ENCODE assay signal across 8 cellular contexts in genomic region chr3:120284702-120285507, GRCh38. TPM values are rescaled to one million over a fixed set of nuclear protein-coding genes. Genes with fewer than 3 reads are reported as not detected.
DNase-seq lines count a peak whose midpoint lies in the region; ATAC-seq and TF ChIP-seq lines count a peak whose summit lies in the region.

Gene GPR156, minus strand, starts transcription at chr3:120285222. Its CDS starts 41,124 bp downstream, at chr3:120244098.

- H3K36me3 ChIP-seq in BE2C (no peaks in the 10 kb centered on the region), IMR-90 (ENCODE audit: control insufficient read depth, insufficient read depth, low read length) (no peaks in the 10 kb centered on the region)

- H3K4me3 Mint-ChIP-seq in mesothelial cell of epicardium: peak within 1 kb of the TSS; percentile 71

- H4K20me1 ChIP-seq in IMR-90 (ENCODE audit: insufficient read depth, low read length): no peaks in the 10 kb centered on the region

- H3K9me3 ChIP-seq in BE2C: peaks cover 4% of the 10 kb centered on the region
- H3K9me3 ChIP-seq in IMR-90 (ENCODE audit: control insufficient read depth, insufficient read depth, low read length): no peaks in the 10 kb centered on the region

- peak within 1 kb of the TSS in 1 of 2 experiments; percentile 28; a peak in 1 of 4 replicates for H4K8ac ChIP-seq in IMR-90 (ENCODE audit: low read depth in 2 of 2, low read length in 2 of 2)

- CTCF ChIA-PET in IMR-90 (lab: Yijun Ruan, JAX): no interaction called here

- H2BK5ac ChIP-seq in IMR-90 (ENCODE audit: low read depth, low read length, poor library complexity, severe bottlenecking): no peak within 1 kb of the TSS

- no peak within 1 kb of the TSS for H4K91ac ChIP-seq in IMR-90 (ENCODE audit: insufficient read depth, low read depth, low read length)

- peak within 1 kb of the TSS; percentile 68 for H3K4me2 ChIP-seq in IMR-90 (ENCODE audit: low read depth, low read length)

- no peak for TF ChIP-seq RAD21 in IMR-90 (IDR thresholded peaks at IDR 0.05; ENCODE audit: low read length)

- H3K79me1 ChIP-seq in IMR-90 (ENCODE audit: low read depth in 1 of 2, low read length in 2 of 2): no peaks in the 10 kb centered on the region

- TF ChIP-seq CTCF in BE2C (IDR thresholded peaks at IDR 0.05; ENCODE audit: low read depth, low read length): no peak
- 0 out of 2 replicates have a peak, but pooled peaks have one; percentile 5 for TF ChIP-seq CTCF in IMR-90 (conservative IDR thresholded peaks at IDR 0.05; ENCODE audit: low read depth, low read length)
- TF ChIP-seq CTCF in dorsolateral prefrontal cortex (IDR thresholded peaks at IDR 0.05 in 54 of 56, conservative IDR thresholded peaks at IDR 0.05 in 2 of 56; ENCODE audit: low read depth in 1 of 56, partially characterized antibody in 56 of 56): no peak
- TF ChIP-seq CTCF in mesothelial cell of epicardium (IDR thresholded peaks at IDR 0.05; ENCODE audit: unreplicated experiment): no peak

- peak within 1 kb of the TSS; percentile 18 for H2AK9ac ChIP-seq in IMR-90 (replicated peaks; ENCODE audit: low read depth, low read length, poor library complexity)

- peaks cover 20% of the 10 kb centered on the region for H3K4me1 Mint-ChIP-seq in mesothelial cell of epicardium

- peak within 1 kb of the TSS; percentile 18; the same call in 1 of the 2 replicates for H3K4ac ChIP-seq in IMR-90 (ENCODE audit: low read depth, low read length)

- ATAC-seq in IMR-90 (ENCODE audit: low read depth) (peak; percentile 85), GM19455 (IDR thresholded peaks at IDR 0.05; ENCODE audit: unreplicated experiment) (no peak), GM21526 (IDR thresholded peaks at IDR 0.05; ENCODE audit: low FRiP score, unreplicated experiment) (no peak)

- no peaks in the 10 kb centered on the region for H3K4me1 ChIP-seq in BE2C
- H3K4me1 ChIP-seq in IMR-90 (ENCODE audit: control insufficient read depth, insufficient read depth, low read length): no peaks in the 10 kb centered on the region

- dilution Hi-C loops in IMR-90 (cut with HindIII; ENCODE audit: low sequenced_read_pairs, unreplicated experiment): no loop called here

- H2BK120ac ChIP-seq in IMR-90 (ENCODE audit: low read depth, low read length): no peak within 1 kb of the TSS

- no peak within 1 kb of the TSS; the same call in 1 of the 2 replicates for H3K23ac ChIP-seq in IMR-90 (ENCODE audit: low read depth, low read length)

- in situ Hi-C loops in IMR-90 (cut with MboI; ENCODE audit: low sequenced_read_pairs): no loop called here

- peaks cover 4% of the 10 kb centered on the region for H3K27me3 Mint-ChIP-seq in mesothelial cell of epicardium (ENCODE audit: low read depth)

- POLR2A ChIA-PET in IMR-90 (lab: Charles Lee; ENCODE audit: unreplicated experiment): no interaction called here

- peaks cover 9% of the 10 kb centered on the region for H3K27me3 ChIP-seq in BE2C
- H3K27me3 ChIP-seq in IMR-90 (ENCODE audit: control insufficient read depth, insufficient read depth, low read length): peaks cover 62% of the 10 kb centered on the region
- H3K27me3 ChIP-seq in dorsolateral prefrontal cortex: peaks cover 0 to 19% (median 0%) of the 10 kb centered on the region in 45 donors

- peaks cover 4% of the 10 kb centered on the region for H3K36me3 Mint-ChIP-seq in mesothelial cell of epicardium

- peaks cover 7% of the 10 kb centered on the region for H3K9me3 Mint-ChIP-seq in mesothelial cell of epicardium

- H3K4me3 ChIP-seq in BE2C (ENCODE audit: low read depth, low read length) (peak within 1 kb of the TSS; percentile 44), IMR-90 (ENCODE audit: insufficient read depth, low read depth, low read length) (peak within 1 kb of the TSS; percentile 62), dorsolateral prefrontal cortex (peak within 1 kb of the TSS; percentile 39 to 71 (median 54))

- H2BK20ac ChIP-seq in IMR-90 (ENCODE audit: low read depth, low read length): no peak within 1 kb of the TSS

- no TSS peak for BruUV-seq in IMR-90 (replicated peaks; lab: Mats Ljungman, UMichigan)

- no peak within 1 kb of the TSS for H3K14ac ChIP-seq in IMR-90 (replicated peaks; ENCODE audit: low read depth, low read length)

- no peak within 1 kb of the TSS for H2AK5ac ChIP-seq in IMR-90 (ENCODE audit: low read depth, low read length)

- H2BK15ac ChIP-seq in IMR-90 (ENCODE audit: low read depth, low read length): no peak within 1 kb of the TSS

- no peak within 1 kb of the TSS for H4K5ac ChIP-seq in IMR-90 (ENCODE audit: low read depth, low read length)

- no peak for TF ChIP-seq POLR2A in IMR-90 (IDR thresholded peaks at IDR 0.05; ENCODE audit: low read depth, low read length)

- H3K9me1 ChIP-seq in IMR-90 (ENCODE audit: insufficient read depth, low read length): no peaks in the 10 kb centered on the region; the same call in 1 of the 2 replicates

- 21% methylated on average over 14 of the region's 74 CpGs; no CpG with 5 or more reads in 1 of the 2 experiments for WGBS in IMR-90 (ENCODE audit: extremely low coverage in 2 of 2, insufficient read length in 1 of 2), 2 experiments

- H3K27ac Mint-ChIP-seq in mesothelial cell of epicardium: peak within 1 kb of the TSS; percentile 89

- DNase-seq in BE2C (peak; percentile 39), IMR-90 (no peak), dorsolateral prefrontal cortex (no peak), mesothelial cell of epicardium (ENCODE audit: low spot score in 2 of 2, unreplicated experiment in 2 of 2) (peak in 1 of 2 experiments; percentile 46), epidermal melanocyte (ENCODE audit: insufficient read length, low spot score) (no peak), kidney glomerular epithelial cell (lab: John Stamatoyannopoulos, UW) (no peak)

- H3K27ac ChIP-seq in IMR-90 (ENCODE audit: insufficient read depth, low read length) (no peak within 1 kb of the TSS), dorsolateral prefrontal cortex (no peak within 1 kb of the TSS)

- peak within 1 kb of the TSS; percentile 91 for H2AFZ ChIP-seq in IMR-90 (replicated peaks; ENCODE audit: low read length, poor library complexity)

- H3K56ac ChIP-seq in IMR-90 (ENCODE audit: extremely low read depth, insufficient read depth, low read length): no peak within 1 kb of the TSS

- no peak within 1 kb of the TSS; the same call in 1 of the 2 replicates for H3K9ac ChIP-seq in IMR-90 (ENCODE audit: low read depth, low read length)

- no peak within 1 kb of the TSS for H3K18ac ChIP-seq in IMR-90 (ENCODE audit: low read depth, low read length)

- intact Hi-C loops in IMR-90 (cut with micrococcal nuclease): no loop called here
- intact Hi-C loops in dorsolateral prefrontal cortex (cut with DNase I): no loop called here

TF ChIP-seq in IMR-90, 13 proteins besides CTCF, POLR2A, EP300 and RAD21:
- TF ChIP-seq BHLHE40 (IDR thresholded peaks at IDR 0.05; ENCODE audit: low read depth, low read length): no peak
- no peak for TF ChIP-seq NFE2L2 (IDR thresholded peaks at IDR 0.05; ENCODE audit: low read depth, low read length)
- no peak for TF ChIP-seq MXI1 (IDR thresholded peaks at IDR 0.05; ENCODE audit: borderline replicate concordance, low read depth, low read length)
- no peak for TF ChIP-seq ELK1 (IDR thresholded peaks at IDR 0.05; ENCODE audit: borderline replicate concordance, low read depth, low read length)
- no peak for TF ChIP-seq RCOR1 (IDR thresholded peaks at IDR 0.05; ENCODE audit: insufficient replicate concordance, low read length)
- peak; percentile 19; the same call in 1 of the 2 replicates for TF ChIP-seq MAZ (IDR thresholded peaks at IDR 0.05; ENCODE audit: borderline replicate concordance, low read depth, low read length)
- TF ChIP-seq RFX5 (IDR thresholded peaks at IDR 0.05; ENCODE audit: low read depth, low read length): no peak

RNA-seq across cellular contexts. Expression of gene GPR156, which starts in this region (rescaled TPM):
- 0.90 TPM for polyA plus RNA-seq in BE2C (2012; ENCODE audit: insufficient read depth, insufficient read length, low read depth)
- total RNA-seq in IMR-90 (2012; rRNA removed) (0.18 and 0.28 TPM in 2 replicates), dorsolateral prefrontal cortex (1 to 10 TPM in 64 of 120 experiments, under 1 TPM in 56; 0.30 to 3.1 (median 1.0) TPM), mesothelial cell of epicardium (11.4 to 11.8 TPM (median 11.7 TPM) in 3 replicates)
- polyA plus RNA-seq in IMR-90 (2012; rRNA removed): 0.09 and 0.22 TPM in 2 replicates
- 0.05 TPM in 2 replicates for polyA plus RNA-seq in IMR-90 (2012; cell fraction: cytosol; rRNA removed)
- polyA plus RNA-seq in IMR-90 (2012; cell fraction: nucleus; rRNA removed; ENCODE audit: low replicate concordance): 0.13 and 0.76 TPM in 2 replicates

Comparison
In these comparisons a context has a peak if more than half of its experiments do, and no peak if none do; other contexts are left out.
1. Peak in ATAC-seq, H3K4me3 ChIP-seq and H3K4me2 ChIP-seq in IMR-90; RNA of the gene not detected or under 1 TPM.